Comparison of ENCODE assay signal across 1 cellular context in the genomic region with DNA sequence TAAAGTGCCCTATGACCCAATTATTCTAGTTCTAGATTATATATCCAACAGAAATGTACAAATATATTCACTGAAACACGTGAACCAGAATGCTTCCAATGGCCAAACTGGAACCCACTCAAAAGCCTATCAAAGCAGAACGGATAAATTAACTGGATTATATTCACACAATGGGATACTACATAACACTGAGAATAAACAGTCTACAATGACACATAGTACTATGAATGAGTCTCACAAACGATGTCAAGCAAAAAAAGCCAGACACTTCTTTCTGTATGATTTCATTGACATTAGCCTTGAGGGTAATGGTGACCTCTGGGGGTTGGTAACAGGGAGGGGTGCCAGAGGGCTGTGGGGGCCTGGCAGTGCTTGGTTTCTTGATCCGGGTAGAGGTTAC.
TF ChIP-seq lines count a peak whose summit lies in the region.

No MANE protein-coding gene starts in this region.

TF ChIP-seq in IMR-90, 13 proteins besides CTCF, POLR2A, EP300 and RAD21:
- TF ChIP-seq, protein P1, sequence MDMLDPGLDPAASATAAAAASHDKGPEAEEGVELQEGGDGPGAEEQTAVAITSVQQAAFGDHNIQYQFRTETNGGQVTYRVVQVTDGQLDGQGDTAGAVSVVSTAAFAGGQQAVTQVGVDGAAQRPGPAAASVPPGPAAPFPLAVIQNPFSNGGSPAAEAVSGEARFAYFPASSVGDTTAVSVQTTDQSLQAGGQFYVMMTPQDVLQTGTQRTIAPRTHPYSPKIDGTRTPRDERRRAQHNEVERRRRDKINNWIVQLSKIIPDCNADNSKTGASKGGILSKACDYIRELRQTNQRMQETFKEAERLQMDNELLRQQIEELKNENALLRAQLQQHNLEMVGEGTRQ (IDR thresholded peaks at IDR 0.05; ENCODE audit: low read depth, low read length): no peak
- TF ChIP-seq MAZ (IDR thresholded peaks at IDR 0.05; ENCODE audit: borderline replicate concordance, low read depth, low read length) (no peak), FOS (IDR thresholded peaks at IDR 0.05; ENCODE audit: low read depth, low read length) (no peak), BHLHE40 (IDR thresholded peaks at IDR 0.05; ENCODE audit: low read depth, low read length) (no peak), RCOR1 (IDR thresholded peaks at IDR 0.05; ENCODE audit: insufficient replicate concordance, low read length) (no peak), RFX5 (IDR thresholded peaks at IDR 0.05; ENCODE audit: low read depth, low read length) (no peak), NFE2L2 (IDR thresholded peaks at IDR 0.05; ENCODE audit: low read depth, low read length) (no peak), MAFK (IDR thresholded peaks at IDR 0.05; ENCODE audit: low read depth, low read length) (no peak), SMC3 (IDR thresholded peaks at IDR 0.05; ENCODE audit: low read depth, low read length) (no peak), MXI1 (IDR thresholded peaks at IDR 0.05; ENCODE audit: borderline replicate concordance, low read depth, low read length) (no peak)
